In genomic region chr7:107034553-107034952, GRCh38 we compare ENCODE assay signal across 8 cellular contexts.
"Had no signal": no experiment of that assay in that cellular context is flagged by ENCODE, and none has a peak within 500 bp of the region (broad histone marks: within the 10 kb centered on the region; RNA-seq: fewer than 3 reads in every experiment).

No MANE protein-coding gene starts in this region.

- ATAC-seq: GM12878 had no signal

- H3K4me3 ChIP-seq: GM12878 had no signal

- DNase-seq: GDM1, GF-D8 had no signal

- FAIRE-seq: G401.6, GM12878, GM12891, GM12892, GM18507, GM19239 had no signal
